Comparison of ENCODE assay signal across 1 cellular context in the genomic region with DNA sequence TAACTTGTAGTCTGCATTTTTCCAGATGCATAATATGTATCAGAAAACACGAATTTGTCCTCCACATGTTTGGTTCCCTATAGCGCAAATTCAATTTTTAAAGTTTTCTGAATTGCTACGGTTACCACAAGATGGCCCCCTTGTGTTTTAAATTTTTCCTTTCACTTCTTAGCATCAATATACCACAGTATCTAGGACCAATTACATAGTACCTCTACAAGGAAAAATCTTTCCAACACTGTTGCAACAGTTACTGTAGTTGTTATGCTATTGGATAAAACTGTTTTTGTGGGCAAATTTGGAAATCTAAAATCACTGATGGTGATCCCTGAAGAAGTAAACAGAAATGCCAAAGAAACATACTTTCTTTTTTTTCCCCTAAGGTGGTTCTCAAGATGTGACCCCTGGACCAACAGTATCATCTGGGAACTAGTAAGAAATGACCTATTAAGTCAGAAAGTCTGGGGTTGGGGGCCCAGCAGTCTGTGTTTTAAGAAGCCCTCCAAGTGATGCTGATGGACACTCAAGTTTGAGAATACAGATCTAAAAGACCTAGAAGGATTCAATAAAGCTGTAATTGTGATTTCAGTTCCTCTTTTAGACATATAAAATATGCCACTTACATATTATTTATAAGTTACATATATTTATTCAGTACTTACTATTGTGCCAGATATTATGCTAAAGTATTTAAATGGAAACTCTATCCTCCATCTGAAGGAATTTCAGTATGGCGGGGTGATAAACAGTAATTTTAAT.
TF ChIP-seq lines count a peak whose summit lies in the region.

No MANE protein-coding gene starts in this region.

TF ChIP-seq in GM12878, 131 proteins besides CTCF, POLR2A, EP300 and RAD21 (continued from another document):
- 0 out of 2 replicates have a peak, but pooled peaks have one; percentile 65 for TF ChIP-seq RB1 (IDR thresholded peaks at IDR 0.05; ENCODE audit: borderline replicate concordance)
